In genomic region chr16:2224183-2224486, GRCh38 we compare ENCODE assay signal across 8 cellular contexts. TPM values are rescaled to one million over a fixed set of nuclear protein-coding genes. Genes with fewer than 3 reads are reported as not detected.
DNase-seq lines count a peak whose midpoint lies in the region; ATAC-seq and TF ChIP-seq lines count a peak whose summit lies in the region.

No MANE protein-coding gene starts in this region.

- TF ChIP-seq CTCF in GM12865 (IDR thresholded peaks at IDR 0.05; ENCODE audit: insufficient read depth, low read depth, low read length, missing control alignments) = no peak
- no peak for TF ChIP-seq CTCF in brain (conservative IDR thresholded peaks at IDR 0.05)
- TF ChIP-seq CTCF in lower lobe of right lung (IDR thresholded peaks at IDR 0.05) = no peak

- no peaks in the 10 kb centered on the region for H3K27me3 ChIP-seq in lower lobe of right lung (ENCODE audit: low read depth)

- H3K27ac ChIP-seq in lower lobe of right lung (peak overlapping the region; percentile 91), urinary bladder (ENCODE audit: low read depth) (peak overlapping the region; percentile 66)

- peak; percentile 56 for DNase-seq in GM12865 (ENCODE audit: low read depth)
- DNase-seq in lower lobe of right lung = no peak
- no peak for DNase-seq in hypothalamus (lab: John Stamatoyannopoulos, UW)
- no peak for DNase-seq in cerebellar cortex (ENCODE audit: low spot score)

- no peaks in the 10 kb centered on the region for H3K27me3 Mint-ChIP-seq in brain

- H3K36me3 ChIP-seq in lower lobe of right lung (peaks cover 13% of the 10 kb centered on the region), urinary bladder (ENCODE audit: insufficient read depth) (no peaks in the 10 kb centered on the region)

- H3K27ac Mint-ChIP-seq in brain = peak overlapping the region; percentile 41 to 87 (median 79)

- H3K4me1 Mint-ChIP-seq in brain = peaks cover 28% of the 10 kb centered on the region

- WGBS in urinary bladder = 25% methylated on average over 5 of the region's 5 CpGs

- H3K4me3 ChIP-seq in GM12865 (ENCODE audit: low read depth, low read length) (peak overlapping the region; percentile 96), lower lobe of right lung (peak overlapping the region; percentile 99), urinary bladder (ENCODE audit: low read depth, low read length) (peak overlapping the region; percentile 86)

- peaks cover 20% of the 10 kb centered on the region for H3K4me1 ChIP-seq in lower lobe of right lung
- H3K4me1 ChIP-seq in urinary bladder (ENCODE audit: insufficient read depth) = no peaks in the 10 kb centered on the region

- H3K36me3 Mint-ChIP-seq in brain = no peaks in the 10 kb centered on the region

- intact Hi-C loops in lower lobe of right lung (cut with DNase I) = no loop called here

- peak overlapping the region; percentile 85 to 90 (median 87) for H3K4me3 Mint-ChIP-seq in brain

- no peaks in the 10 kb centered on the region for H3K9me3 Mint-ChIP-seq in brain

- H3K9me3 ChIP-seq in lower lobe of right lung = no peaks in the 10 kb centered on the region

- ATAC-seq in HG03565 (IDR thresholded peaks at IDR 0.05; ENCODE audit: unreplicated experiment) = peak; percentile 2
- no peak for ATAC-seq in lower lobe of right lung
- ATAC-seq in GM21390 (IDR thresholded peaks at IDR 0.05; ENCODE audit: unreplicated experiment) = no peak

RNA-seq across cellular contexts. Expression of gene E4F1, which starts 0.7 kb away (rescaled TPM):
- polyA plus RNA-seq in brain (ENCODE audit: insufficient read depth, low read depth, low replicate concordance) (20.9 TPM), urinary bladder (27.5 TPM)
- total RNA-seq in lower lobe of right lung (21.0 TPM), urinary bladder (14.0 TPM)

RNA-seq across cellular contexts. Expression of gene PGP, which starts 9.5 kb away (rescaled TPM):
- 16.7 TPM for polyA plus RNA-seq in brain (ENCODE audit: insufficient read depth, low read depth, low replicate concordance)
- total RNA-seq in lower lobe of right lung = 13.3 TPM
- total RNA-seq in urinary bladder = 4.8 TPM
- 10.5 TPM for polyA plus RNA-seq in urinary bladder

RNA-seq across cellular contexts. Expression of gene DNASE1L2, which starts 12.1 kb away (rescaled TPM):
- polyA plus RNA-seq in brain (ENCODE audit: insufficient read depth, low read depth, low replicate concordance) = 0.71 TPM
- total RNA-seq in lower lobe of right lung = 2.0 TPM
- total RNA-seq in urinary bladder = 0.74 TPM
- polyA plus RNA-seq in urinary bladder = 0.77 TPM

RNA-seq across cellular contexts. Expression of gene BRICD5, which starts 13.5 kb away (rescaled TPM):
- polyA plus RNA-seq in brain (ENCODE audit: insufficient read depth, low read depth, low replicate concordance) (5.1 TPM), urinary bladder (5.0 TPM)
- total RNA-seq in lower lobe of right lung (7.8 TPM), urinary bladder (4.0 TPM)

RNA-seq across cellular contexts. Expression of gene MLST8, which starts 18.9 kb away (rescaled TPM):
- polyA plus RNA-seq in brain (ENCODE audit: insufficient read depth, low read depth, low replicate concordance) (131 TPM), urinary bladder (50.4 TPM)
- total RNA-seq in lower lobe of right lung (26.6 TPM), urinary bladder (9.3 TPM)
